1 cellular context compared by ENCODE assay signal in genomic region chr11:83007477-83007876, GRCh38.
TF ChIP-seq lines count a peak whose summit lies in the region.

No MANE protein-coding gene starts in this region.

TF ChIP-seq in IMR-90, 13 proteins besides CTCF, POLR2A, EP300 and RAD21:
- TF ChIP-seq CHD1 (IDR thresholded peaks at IDR 0.05; ENCODE audit: low read depth, low read length) (no peak), BHLHE40 (IDR thresholded peaks at IDR 0.05; ENCODE audit: low read depth, low read length) (no peak), USF2 (IDR thresholded peaks at IDR 0.05; ENCODE audit: low read depth, low read length) (no peak), ELK1 (IDR thresholded peaks at IDR 0.05; ENCODE audit: borderline replicate concordance, low read depth, low read length) (no peak), FOS (IDR thresholded peaks at IDR 0.05; ENCODE audit: low read depth, low read length) (no peak), MXI1 (IDR thresholded peaks at IDR 0.05; ENCODE audit: borderline replicate concordance, low read depth, low read length) (no peak), MAFK (IDR thresholded peaks at IDR 0.05; ENCODE audit: low read depth, low read length) (no peak), CEBPB (IDR thresholded peaks at IDR 0.05; ENCODE audit: low read depth, low read length) (no peak), MAZ (IDR thresholded peaks at IDR 0.05; ENCODE audit: borderline replicate concordance, low read depth, low read length) (no peak), RCOR1 (IDR thresholded peaks at IDR 0.05; ENCODE audit: insufficient replicate concordance, low read length) (no peak), SMC3 (IDR thresholded peaks at IDR 0.05; ENCODE audit: low read depth, low read length) (no peak), NFE2L2 (IDR thresholded peaks at IDR 0.05; ENCODE audit: low read depth, low read length) (no peak), RFX5 (IDR thresholded peaks at IDR 0.05; ENCODE audit: low read depth, low read length) (no peak)
TF ChIP-seq in IMR-90: peak in this region for 0.
